Comparison of ENCODE assay signal across 7 cellular contexts in genomic region chr9:100595391-100596199, GRCh38. TPM values are rescaled to one million over a fixed set of nuclear protein-coding genes. Genes with fewer than 3 reads are reported as not detected.
DNase-seq lines count a peak whose midpoint lies in the region; ATAC-seq and TF ChIP-seq lines count a peak whose summit lies in the region.

No MANE protein-coding gene starts in this region.

- intact Hi-C loops in mucosa of descending colon (cut with DNase I, micrococcal nuclease), result loop anchor here in 1 of 2 donors (10.0 kb wide), 1 partner anchor 151 kb away; no protein-coding TSS in a partner anchor

- no peak overlapping the region for H3K4me3 Mint-ChIP-seq in T-helper 2 cell treated with Interferon-gamma antibody and Interleukin-4, amounts not matched to agents 5 μg/mL and 100 μg/mL, for 36 hours

- peaks cover 8% of the 10 kb centered on the region for H3K27me3 Mint-ChIP-seq in T-helper 2 cell treated with Interferon-gamma antibody and Interleukin-4, amounts not matched to agents 5 μg/mL and 100 μg/mL, for 36 hours (ENCODE audit: low read depth)

- H3K4me3 ChIP-seq in KMS-11 (IDR thresholded peaks at IDR 0.05; ENCODE audit: insufficient read depth, low read depth, low read length) (no peak overlapping the region), epithelial cell of esophagus (ENCODE audit: low read length) (no peak overlapping the region), mucosa of descending colon (no peak overlapping the region)

- no peaks in the 10 kb centered on the region for H3K27me3 ChIP-seq in KMS-11 (ENCODE audit: insufficient read depth, low read depth)

- H3K9ac ChIP-seq in KMS-11, result no peak overlapping the region

- no peak overlapping the region for H3K27ac ChIP-seq in KMS-11

- H3K4me1 Mint-ChIP-seq in T-helper 2 cell treated with Interferon-gamma antibody and Interleukin-4, amounts not matched to agents 5 μg/mL and 100 μg/mL, for 36 hours (ENCODE audit: low read depth), result peaks cover 9% of the 10 kb centered on the region

- no peak overlapping the region for H3K27ac Mint-ChIP-seq in T-helper 2 cell treated with Interferon-gamma antibody and Interleukin-4, amounts not matched to agents 5 μg/mL and 100 μg/mL, for 36 hours

- H4K20me1 ChIP-seq in KMS-11 (ENCODE audit: insufficient read depth), result no peaks in the 10 kb centered on the region

- H2AFZ ChIP-seq in KMS-11 (ENCODE audit: low read depth), result no peak overlapping the region

- no peaks in the 10 kb centered on the region for H3K79me2 ChIP-seq in KMS-11 (ENCODE audit: insufficient read depth, low read depth)

- H3K4me1 ChIP-seq in KMS-11 (ENCODE audit: low read depth, poor library complexity, severe bottlenecking) (peaks cover 29% of the 10 kb centered on the region), mucosa of descending colon (ENCODE audit: low read depth) (peaks cover 4% of the 10 kb centered on the region)

- ATAC-seq in mucosa of descending colon, result peak; percentile 44

- no peaks in the 10 kb centered on the region for H3K36me3 ChIP-seq in KMS-11 (ENCODE audit: insufficient read depth)
- no peaks in the 10 kb centered on the region for H3K36me3 ChIP-seq in mucosa of descending colon (ENCODE audit: low read depth)

- no peaks in the 10 kb centered on the region for H3K9me3 ChIP-seq in mucosa of descending colon

- peak overlapping the region; percentile 8; the same call in 1 of the 2 replicates for H3K4me2 ChIP-seq in KMS-11

- DNase-seq in DMS53 treated with DMSO at 0.1 percent for 48 hours (lab: John Stamatoyannopoulos, UW; ENCODE audit: unreplicated experiment) (peak; percentile 4), GM19240 (ENCODE audit: insufficient read length, low spot score) (peak; percentile 15), RPMI7951 (ENCODE audit: low read depth) (peak; percentile 64), epithelial cell of esophagus (ENCODE audit: low read depth) (peak; percentile 65), mucosa of descending colon (peak in 1 of 3 donors; percentile 55)
- DNase-seq in T-helper 2 cell treated with Interferon-gamma antibody and Interleukin-4, amounts not matched to agents 5 μg/mL and 100 μg/mL, for 36 hours (ENCODE audit: low spot score), result no peak

- no peaks in the 10 kb centered on the region for H3K9me3 Mint-ChIP-seq in T-helper 2 cell treated with Interferon-gamma antibody and Interleukin-4, amounts not matched to agents 5 μg/mL and 100 μg/mL, for 36 hours

- no peaks in the 10 kb centered on the region for H3K36me3 Mint-ChIP-seq in T-helper 2 cell treated with Interferon-gamma antibody and Interleukin-4, amounts not matched to agents 5 μg/mL and 100 μg/mL, for 36 hours (ENCODE audit: low read depth)

- TF ChIP-seq CTCF in KMS-11 (conservative IDR thresholded peaks at IDR 0.05; ENCODE audit: low read depth, low read length), result peak; percentile 98
- TF ChIP-seq CTCF in epithelial cell of esophagus (IDR thresholded peaks at IDR 0.05; ENCODE audit: insufficient read depth, low read depth, low read length, missing control alignments), result peak; percentile 89
- TF ChIP-seq CTCF in mucosa of descending colon (IDR thresholded peaks at IDR 0.05), result peak; percentile 44

RNA-seq across cellular contexts. Expression of gene CAVIN4, which starts 17.7 kb away (rescaled TPM):
- total RNA-seq in RPMI7951 (2014; rRNA removed; shearing (Covaris generic)), result 0.48 and 0.59 TPM in 2 replicates
- total RNA-seq in mucosa of descending colon, result under 1 TPM in 2 of 3 donors, not detected in 1; 0.14 to 0.82 TPM

Comparison
In these comparisons a context has a peak if more than half of its experiments do, and no peak if none do; other contexts are left out.
1. CTCF ChIP-seq: peak in every context shown above with its lines; median percentile 98 in KMS-11; 89 in epithelial cell of esophagus; 44 in mucosa of descending colon.